Comparison of ENCODE assay signal across 8 cellular contexts in the genomic region with DNA sequence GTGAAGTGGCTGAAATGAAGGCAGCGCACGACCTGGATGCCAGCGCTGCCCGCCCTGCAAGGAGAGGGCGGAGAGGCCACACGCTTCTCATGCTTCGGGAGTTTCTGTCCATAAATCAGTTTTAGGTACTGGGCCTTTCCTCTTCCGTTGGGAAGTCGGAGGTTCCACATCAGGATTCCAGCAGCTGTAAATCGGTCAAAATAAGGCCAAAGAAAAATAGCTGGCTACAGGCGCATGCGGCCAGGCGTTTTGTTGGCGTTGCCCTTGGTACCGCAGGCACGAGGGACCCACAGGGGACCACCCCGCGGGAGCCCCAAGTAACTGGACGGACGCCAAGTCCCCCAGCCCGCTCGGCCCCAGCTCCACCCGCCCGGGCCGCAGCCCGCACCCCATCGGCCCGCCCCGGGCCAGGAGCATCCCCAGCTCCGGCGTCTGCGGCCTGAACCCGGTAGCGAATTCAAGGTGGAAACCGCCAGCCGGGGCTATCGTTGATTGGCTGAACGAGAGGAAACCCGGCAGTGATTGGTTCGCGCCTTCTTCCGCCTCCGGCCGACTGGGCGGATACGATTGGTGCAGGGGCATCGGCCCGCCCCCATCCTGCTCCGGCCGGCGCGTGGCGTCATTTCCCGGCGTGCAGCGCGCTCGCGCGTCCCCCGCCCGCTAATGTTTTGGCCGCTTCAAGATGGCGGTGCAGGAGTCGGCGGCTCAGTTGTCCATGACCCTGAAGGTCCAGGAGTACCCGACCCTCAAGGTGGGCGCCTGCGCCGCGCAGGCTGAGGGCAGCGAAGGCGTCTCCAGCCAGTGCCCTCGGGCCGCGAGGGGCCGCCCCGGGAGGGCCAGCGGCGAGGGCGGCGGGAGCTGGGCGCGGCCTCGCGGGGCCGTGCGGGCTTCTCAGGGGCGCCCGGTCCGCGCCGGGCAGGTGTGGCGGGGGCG. TPM values are rescaled to one million over a fixed set of nuclear protein-coding genes. Genes with fewer than 3 reads are reported as not detected.
DNase-seq lines count a peak whose midpoint lies in the region; FAIRE-seq and TF ChIP-seq lines count a peak whose summit lies in the region.

A gene (plus strand): TSS at position 660 of the 933 bp plus-strand sequence. CDS start 23 bp downstream, at position 683.

- intact Hi-C loops in activated naive CD4-positive, alpha-beta T cell treated with anti-CD3 and anti-CD28 coated beads for 36 hours (cut with micrococcal nuclease), result loop anchor here (1.0 to 5.0 kb wide), 7 partner anchors 17 to 507 kb away; a partner anchor contains a TSS

- H2AFZ ChIP-seq in neuronal stem cell (ENCODE audit: low read length), result peak within 1 kb of the TSS; percentile 96

- no peak within 1 kb of the TSS for H4K91ac ChIP-seq in neuronal stem cell (ENCODE audit: low read depth, low read length, poor library complexity)

- H3K9me3 Mint-ChIP-seq in activated naive CD4-positive, alpha-beta T cell treated with anti-CD3 and anti-CD28 coated beads for 36 hours, result peaks cover 3% of the 10 kb centered on the region

- peak within 1 kb of the TSS; percentile 57 for H4K8ac ChIP-seq in neuronal stem cell (ENCODE audit: low read depth, low read length)

- WGBS in neuronal stem cell (ENCODE audit: extremely low coverage in 2 of 2, insufficient read length in 2 of 2, insufficient replicate concordance in 1 of 2), 2 donors, result no CpG with 5 or more reads among the region's 95 CpGs

- H3K36me3 Mint-ChIP-seq in activated naive CD4-positive, alpha-beta T cell treated with anti-CD3 and anti-CD28 coated beads for 36 hours (ENCODE audit: low read depth), result peaks cover 2% of the 10 kb centered on the region

- H2BK120ac ChIP-seq in neuronal stem cell (ENCODE audit: low read depth, low read length), result peak within 1 kb of the TSS; percentile 65

- H3K23ac ChIP-seq in neuronal stem cell (ENCODE audit: low read depth, low read length, poor library complexity), result peak within 1 kb of the TSS; percentile 98

- H3K27me3 Mint-ChIP-seq in activated naive CD4-positive, alpha-beta T cell treated with anti-CD3 and anti-CD28 coated beads for 36 hours (ENCODE audit: low read depth), result no peaks in the 10 kb centered on the region

- CTCF ChIA-PET in activated naive CD4-positive, alpha-beta T cell treated with anti-CD3 and anti-CD28 coated beads for 36 hours (lab: Charles Lee), result interaction anchor here (1.0 to 2.0 kb wide), 7 partner anchors 21 to 403 kb away, joined by 3 to 10 read pairs (median 3); no protein-coding TSS in a partner anchor

- H3K27me3 ChIP-seq in neuronal stem cell (ENCODE audit: control insufficient read depth in 3 of 3, insufficient read depth in 3 of 3, low read depth in 1 of 3, low read length in 3 of 3), result no peaks in the 10 kb centered on the region

- peak within 1 kb of the TSS; percentile 79 for H2BK5ac ChIP-seq in neuronal stem cell (ENCODE audit: low read length)

- peaks cover 4 to 5% of the 10 kb centered on the region in 2 donors for H3K9me3 ChIP-seq in neuronal stem cell (replicated peaks in 1 of 2; ENCODE audit: control insufficient read depth in 2 of 2, insufficient read depth in 1 of 2, low read depth in 1 of 2, low read length in 2 of 2)

- H3K36me3 ChIP-seq in neuronal stem cell (replicated peaks in 1 of 2; ENCODE audit: control insufficient read depth in 2 of 2, insufficient read depth in 2 of 2, low read length in 2 of 2), result peaks cover 4 to 6% of the 10 kb centered on the region in 2 donors

- H3K4me2 ChIP-seq in neuronal stem cell (ENCODE audit: insufficient read depth, low read length, poor library complexity, severe bottlenecking), result peak within 1 kb of the TSS; percentile 93

- peaks cover 11 to 12% of the 10 kb centered on the region in 2 donors for H3K4me1 ChIP-seq in neuronal stem cell (ENCODE audit: control insufficient read depth in 2 of 2, insufficient read depth in 1 of 2, low read depth in 1 of 2, low read length in 2 of 2)

- H3K4me3 ChIP-seq in HFF-Myc (replicated peaks; ENCODE audit: low read depth, low read length) (peak within 1 kb of the TSS; percentile 94), neuronal stem cell (ENCODE audit: low read length in 2 of 2) (peak within 1 kb of the TSS; percentile 94 to 100)

- H3K4me1 Mint-ChIP-seq in activated naive CD4-positive, alpha-beta T cell treated with anti-CD3 and anti-CD28 coated beads for 36 hours (ENCODE audit: low read depth), result peaks cover 40% of the 10 kb centered on the region

- peak within 1 kb of the TSS; percentile 98 for H3K9ac ChIP-seq in neuronal stem cell (ENCODE audit: low read depth, low read length, poor library complexity)

- peak within 1 kb of the TSS; percentile 87 for H3K4me3 Mint-ChIP-seq in activated naive CD4-positive, alpha-beta T cell treated with anti-CD3 and anti-CD28 coated beads for 36 hours

- no peak within 1 kb of the TSS for H2BK15ac ChIP-seq in neuronal stem cell (ENCODE audit: low read length)

- FAIRE-seq in frontal cortex (lab: Jason Lieb, UNC), result peak; percentile 91

- peak within 1 kb of the TSS; percentile 95 for H2BK12ac ChIP-seq in neuronal stem cell (ENCODE audit: low read length)

- no peak within 1 kb of the TSS for H3K27ac ChIP-seq in neuronal stem cell (replicated peaks; ENCODE audit: low read length)

- peak within 1 kb of the TSS; percentile 92 for H3K14ac ChIP-seq in neuronal stem cell (ENCODE audit: low read length)

- DNase-seq in GM03348 (ENCODE audit: low spot score) (peak; percentile 100), HFF-Myc (ENCODE audit: extremely low read depth, low read depth) (peak; percentile 93), NAMALWA (ENCODE audit: low spot score) (peak; percentile 97), SK-N-DZ (ENCODE audit: low spot score) (peak; percentile 94), frontal cortex (ENCODE audit: low spot score in 2 of 2) (peak; percentile 100), neuronal stem cell (ENCODE audit: low spot score) (peak; percentile 95)
- peak; percentile 98 for DNase-seq in activated naive CD4-positive, alpha-beta T cell treated with anti-CD3 and anti-CD28 coated beads for 36 hours

- peaks cover 15% of the 10 kb centered on the region for H3K79me1 ChIP-seq in neuronal stem cell (ENCODE audit: low read depth, low read length)

- TF ChIP-seq CTCF in HFF-Myc (IDR thresholded peaks at IDR 0.05; ENCODE audit: low read depth, low read length, missing control alignments) (no peak), subcutaneous adipose tissue (IDR thresholded peaks at IDR 0.05; ENCODE audit: low read depth) (no peak)

- H3K27ac Mint-ChIP-seq in activated naive CD4-positive, alpha-beta T cell treated with anti-CD3 and anti-CD28 coated beads for 36 hours, result peak within 1 kb of the TSS; percentile 82

- H3K18ac ChIP-seq in neuronal stem cell (ENCODE audit: low read length), result peak within 1 kb of the TSS; percentile 94

- peak within 1 kb of the TSS; percentile 70 for H3K4ac ChIP-seq in neuronal stem cell (ENCODE audit: low read length)

- peak within 1 kb of the TSS; percentile 98 for H2AK5ac ChIP-seq in neuronal stem cell (ENCODE audit: low read depth, low read length)

RNA-seq across cellular contexts. Expression of the gene that starts here (rescaled TPM):
- polyA plus RNA-seq in SK-N-DZ (2014; cell fraction: cytosol; rRNA removed), result 91.7 and 92.2 TPM in 2 replicates
- polyA plus RNA-seq in SK-N-DZ (2014; cell fraction: nucleus; rRNA removed), result 101 and 110 TPM in 2 replicates
- 10 to 100 TPM; 25.2 to 29.4 TPM for total RNA-seq in activated naive CD4-positive, alpha-beta T cell treated with anti-CD3 and anti-CD28 coated beads for 36 hours
- total RNA-seq in frontal cortex, result 31.4 TPM
- 38.4 TPM for polyA plus RNA-seq in neuronal stem cell (2013, experiment 1 of 2)
- polyA plus RNA-seq in neuronal stem cell (2013, experiment 2 of 2), result 37.0 TPM
- total RNA-seq in subcutaneous adipose tissue, result 10 to 100 TPM; 33.1 to 60.1 (median 50.5) TPM
